In the genomic region with DNA sequence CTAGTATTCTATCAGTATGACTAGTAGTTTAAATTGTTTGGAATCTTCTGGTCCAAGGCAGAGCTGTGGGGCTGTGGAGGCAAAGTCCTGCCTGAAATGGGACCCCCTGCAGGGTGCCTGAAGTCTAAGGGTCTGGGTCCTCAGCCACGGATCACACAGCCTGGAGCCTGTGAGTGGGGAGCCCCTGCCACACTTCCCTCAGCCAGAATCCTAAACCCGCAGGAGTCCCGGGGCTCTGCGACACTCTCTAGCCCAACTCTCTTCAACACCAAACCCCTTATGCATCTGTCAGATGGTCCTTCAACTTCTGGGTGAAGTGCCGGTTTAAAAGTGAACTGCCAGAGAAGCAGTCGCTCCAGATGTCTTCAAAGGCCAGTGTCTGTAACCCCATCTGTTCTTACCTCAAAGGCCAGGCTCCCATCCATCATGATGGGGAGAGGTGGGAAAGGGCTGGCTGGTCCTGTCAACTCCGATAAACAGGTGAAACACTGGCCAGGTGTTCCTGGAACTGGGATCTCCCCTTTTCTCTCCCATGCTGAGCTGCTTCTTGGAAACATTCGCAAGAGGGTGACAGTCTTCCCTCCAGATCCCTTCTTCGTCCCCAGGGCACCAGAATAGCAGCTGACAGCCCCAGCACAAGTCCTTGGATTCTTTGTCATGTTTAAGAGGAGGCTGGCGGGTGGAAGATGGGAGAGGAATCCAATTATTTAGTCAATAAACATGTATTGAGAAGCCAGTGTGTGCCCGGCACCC, we compare ENCODE assay signal across 18 cellular contexts. TPM values are rescaled to one million over a fixed set of nuclear protein-coding genes. Genes with fewer than 3 reads are reported as not detected.
A peak's percentile ranks its signal among the peaks of the same experiment; 100 is the strongest.
DNase-seq lines count a peak whose midpoint lies in the region; ATAC-seq and TF ChIP-seq lines count a peak whose summit lies in the region.
"Had no signal": no experiment of that assay in that cellular context is flagged by ENCODE, and none has a peak within 500 bp of the region (broad histone marks: within the 10 kb centered on the region; RNA-seq: fewer than 3 reads in every experiment).

No MANE protein-coding gene starts in this region.

- H3K27ac ChIP-seq in spleen (peak overlapping the region in 4 of 8 donors; percentile 70 to 77 (median 74)), colonic mucosa (no peak overlapping the region)
- H3K27ac ChIP-seq: epithelial cell of prostate, pancreas had no signal

- no peaks in the 10 kb centered on the region for H3K27me3 Mint-ChIP-seq in activated naive CD4-positive, alpha-beta T cell treated with anti-CD3 and anti-CD28 coated beads, Interleukin-2, amount 10 ng/mL, durations not matched to agents 7 days and 5 days
- H3K27me3 Mint-ChIP-seq in IgD-negative memory B cell, result peaks cover 4% of the 10 kb centered on the region
- peaks cover 1% of the 10 kb centered on the region for H3K27me3 Mint-ChIP-seq in activated T-helper 2 cell treated with anti-CD3 and anti-CD28 coated beads, Interferon-gamma antibody, Interleukin-2, Interleukin-4, amounts not matched to agents 10 μg/mL and 5 μg/mL and 100 μg/mL, durations not matched to agents 14 hours and 24 hours and 36 hours (ENCODE audit: low read depth)

- intact Hi-C loops in activated T-helper 2 cell treated with anti-CD3 and anti-CD28 coated beads, Interferon-gamma antibody, Interleukin-2, Interleukin-4, amounts not matched to agents 10 μg/mL and 5 μg/mL and 100 μg/mL, durations not matched to agents 14 hours and 24 hours and 36 hours (cut with micrococcal nuclease), result loop anchor here (2.0 to 10.0 kb wide), 6 partner anchors 51 to 433 kb away; no protein-coding TSS in a partner anchor
- intact Hi-C loops in spleen (cut with DNase I; ENCODE audit: low total_unique reads), result no loop called here
- intact Hi-C loops in colonic mucosa (cut with DNase I), result no loop called here

- TF ChIP-seq POLR2A in spleen (IDR thresholded peaks at IDR 0.05), result no peak

- TF ChIP-seq CTCF in spleen (IDR thresholded peaks at IDR 0.05 in 8 of 11, conservative IDR thresholded peaks at IDR 0.05 in 3 of 11), result no peak
- no peak for TF ChIP-seq CTCF in colonic mucosa (IDR thresholded peaks at IDR 0.05)

- H3K36me3 ChIP-seq in spleen (no peaks in the 10 kb centered on the region), colonic mucosa (no peaks in the 10 kb centered on the region)
- H3K36me3 ChIP-seq: pancreas had no signal

- H3K4me1 Mint-ChIP-seq in activated naive CD4-positive, alpha-beta T cell treated with anti-CD3 and anti-CD28 coated beads, Interleukin-2, amount 10 ng/mL, durations not matched to agents 7 days and 5 days, result peaks cover 66% of the 10 kb centered on the region
- H3K4me1 Mint-ChIP-seq in IgD-negative memory B cell, result peaks cover 39 to 46% (median 44%) of the 10 kb centered on the region in 3 donors
- peaks cover 57% of the 10 kb centered on the region for H3K4me1 Mint-ChIP-seq in activated T-helper 2 cell treated with anti-CD3 and anti-CD28 coated beads, Interferon-gamma antibody, Interleukin-2, Interleukin-4, amounts not matched to agents 10 μg/mL and 5 μg/mL and 100 μg/mL, durations not matched to agents 14 hours and 24 hours and 36 hours (ENCODE audit: low read depth)

- ATAC-seq in GM21360 (IDR thresholded peaks at IDR 0.05; ENCODE audit: unreplicated experiment), result no peak
- ATAC-seq: pancreas had no signal

- H3K4me1 ChIP-seq in spleen (peaks cover 25 to 59% (median 46%) of the 10 kb centered on the region in 6 donors), colonic mucosa (no peaks in the 10 kb centered on the region)
- H3K4me1 ChIP-seq: pancreas had no signal

- CTCF ChIA-PET in activated naive CD4-positive, alpha-beta T cell treated with anti-CD3 and anti-CD28 coated beads, Interleukin-2, amount 10 ng/mL, durations not matched to agents 7 days and 5 days (lab: Charles Lee), result interaction anchor here (0.7 to 1.2 kb wide), 3 partner anchors 10 to 223 kb away, joined by 3 to 4 read pairs (median 3); no protein-coding TSS in a partner anchor

- no peaks in the 10 kb centered on the region for H3K9me3 ChIP-seq in spleen
- no peaks in the 10 kb centered on the region for H3K9me3 ChIP-seq in colonic mucosa
- H3K9me3 ChIP-seq: pancreas had no signal

- peak overlapping the region; percentile 96 for H3K27ac Mint-ChIP-seq in activated naive CD4-positive, alpha-beta T cell treated with anti-CD3 and anti-CD28 coated beads, Interleukin-2, amount 10 ng/mL, durations not matched to agents 7 days and 5 days
- H3K27ac Mint-ChIP-seq in IgD-negative memory B cell, result peak overlapping the region; percentile 96 to 99 (median 99)
- H3K27ac Mint-ChIP-seq in activated T-helper 2 cell treated with anti-CD3 and anti-CD28 coated beads, Interferon-gamma antibody, Interleukin-2, Interleukin-4, amounts not matched to agents 10 μg/mL and 5 μg/mL and 100 μg/mL, durations not matched to agents 14 hours and 24 hours and 36 hours, result peak overlapping the region; percentile 40

- WGBS in spleen, 5 donors, result 69 to 83% (median 80%) methylated on average over 10 to 11 of the region's 11 CpGs

- peak overlapping the region; percentile 56 for H3K4me3 Mint-ChIP-seq in activated naive CD4-positive, alpha-beta T cell treated with anti-CD3 and anti-CD28 coated beads, Interleukin-2, amount 10 ng/mL, durations not matched to agents 7 days and 5 days
- peak overlapping the region; percentile 53 to 86 (median 76) for H3K4me3 Mint-ChIP-seq in IgD-negative memory B cell
- H3K4me3 Mint-ChIP-seq in activated T-helper 2 cell treated with anti-CD3 and anti-CD28 coated beads, Interferon-gamma antibody, Interleukin-2, Interleukin-4, amounts not matched to agents 10 μg/mL and 5 μg/mL and 100 μg/mL, durations not matched to agents 14 hours and 24 hours and 36 hours (ENCODE audit: low read depth), result no peak overlapping the region

- H3K4me3 ChIP-seq in spleen, result no peak overlapping the region
- H3K4me3 ChIP-seq in colonic mucosa, result no peak overlapping the region
- H3K4me3 ChIP-seq: pancreas had no signal

- H3K9me3 Mint-ChIP-seq in activated naive CD4-positive, alpha-beta T cell treated with anti-CD3 and anti-CD28 coated beads, Interleukin-2, amount 10 ng/mL, durations not matched to agents 7 days and 5 days, result peaks cover 11% of the 10 kb centered on the region
- H3K9me3 Mint-ChIP-seq in IgD-negative memory B cell, result no peaks in the 10 kb centered on the region
- peaks cover 5% of the 10 kb centered on the region for H3K9me3 Mint-ChIP-seq in activated T-helper 2 cell treated with anti-CD3 and anti-CD28 coated beads, Interferon-gamma antibody, Interleukin-2, Interleukin-4, amounts not matched to agents 10 μg/mL and 5 μg/mL and 100 μg/mL, durations not matched to agents 14 hours and 24 hours and 36 hours

- no peak for DNase-seq in activated naive CD4-positive, alpha-beta T cell treated with anti-CD3 and anti-CD28 coated beads, Interleukin-2, amount 10 ng/mL, durations not matched to agents 7 days and 5 days
- no peak for DNase-seq in activated naive CD4-positive, alpha-beta T cell (lab: John Stamatoyannopoulos, UW)
- no peak for DNase-seq in activated T-helper 2 cell treated with anti-CD3 and anti-CD28 coated beads, Interferon-gamma antibody, Interleukin-2, Interleukin-4, amounts not matched to agents 10 μg/mL and 5 μg/mL and 100 μg/mL, durations not matched to agents 14 hours and 24 hours and 36 hours (ENCODE audit: low spot score)
- DNase-seq in spleen (peak; percentile 69), SKM-1 treated with dmso at 0.1 percent for 144 hours (lab: John Stamatoyannopoulos, UW; ENCODE audit: unreplicated experiment) (no peak), colonic mucosa (no peak)
- DNase-seq: activated CD8-positive, alpha-beta memory T cell treated with anti-CD3 and anti-CD28 coated beads, Interleukin-2, amount 50 U/mL, for 48 hours; amniotic stem cell; DMS153; NCI-H2029 treated with DMSO at 0.1 percent for 48 hours; stimulated activated CD4-positive, alpha-beta T cell treated with anti-CD3 and anti-CD28 coated beads, Interleukin-12 subunit alpha, Interleukin-12 subunit beta, amount 100 ng/mL, for 4 hours had no signal

- H3K9ac ChIP-seq in colonic mucosa (ENCODE audit: low read depth in 2 of 2, low read length in 2 of 2), result no peak overlapping the region

- H3K27me3 ChIP-seq in spleen (replicated peaks in 1 of 7) (peaks cover 0 to 40% (median 0%) of the 10 kb centered on the region in 7 donors), colonic mucosa (no peaks in the 10 kb centered on the region)
- H3K27me3 ChIP-seq: pancreas had no signal

- peaks cover 15% of the 10 kb centered on the region for H3K36me3 Mint-ChIP-seq in activated naive CD4-positive, alpha-beta T cell treated with anti-CD3 and anti-CD28 coated beads, Interleukin-2, amount 10 ng/mL, durations not matched to agents 7 days and 5 days
- peaks cover 2% of the 10 kb centered on the region for H3K36me3 Mint-ChIP-seq in IgD-negative memory B cell
- H3K36me3 Mint-ChIP-seq in activated T-helper 2 cell treated with anti-CD3 and anti-CD28 coated beads, Interferon-gamma antibody, Interleukin-2, Interleukin-4, amounts not matched to agents 10 μg/mL and 5 μg/mL and 100 μg/mL, durations not matched to agents 14 hours and 24 hours and 36 hours (ENCODE audit: low read depth), result peaks cover 5% of the 10 kb centered on the region

RNA-seq across cellular contexts. Expression of a gene that starts 45.6 kb away (rescaled TPM):
- not detected for polyA plus RNA-seq in IgD-negative memory B cell
- total RNA-seq in activated T-helper 2 cell treated with anti-CD3 and anti-CD28 coated beads, Interferon-gamma antibody, Interleukin-2, Interleukin-4, amounts not matched to agents 10 μg/mL and 5 μg/mL and 100 μg/mL, durations not matched to agents 14 hours and 24 hours and 36 hours, result not detected in 2 replicates
- total RNA-seq in spleen, result 1 to 10 TPM in 1 of 7 donors, under 1 TPM in 6; 0.26 to 4.4 (median 0.47) TPM
- 1 to 10 TPM; 1.0 to 1.7 (median 1.2) TPM for polyA plus RNA-seq in spleen
- total RNA-seq in colonic mucosa, result under 1 TPM in 1 of 2 donors, not detected in 1; 0.15 TPM
- total RNA-seq: cerebellum, kidney epithelial cell, mononuclear cell had no signal
- polyA plus RNA-seq: pancreas had no signal

Comparison
In these comparisons a context has a peak if more than half of its experiments do, and no peak if none do; other contexts are left out.
1. H3K27ac Mint-ChIP-seq: peak in every context shown above with its lines; median percentile 99 in IgD-negative memory B cell; 96 in activated naive CD4-positive, alpha-beta T cell treated with anti-CD3 and anti-CD28 coated beads, Interleukin-2, amount 10 ng/mL, durations not matched to agents 7 days and 5 days; 40 in activated T-helper 2 cell treated with anti-CD3 and anti-CD28 coated beads, Interferon-gamma antibody, Interleukin-2, Interleukin-4, amounts not matched to agents 10 μg/mL and 5 μg/mL and 100 μg/mL, durations not matched to agents 14 hours and 24 hours and 36 hours.